In genomic region chr13:79625517-79625916, GRCh38 we compare ENCODE assay signal across 27 cellular contexts.
DNase-seq lines count a peak whose midpoint lies in the region; ATAC-seq, FAIRE-seq and TF ChIP-seq lines count a peak whose summit lies in the region.
"Had no signal": no experiment of that assay in that cellular context is flagged by ENCODE, and none has a peak within 500 bp of the region (broad histone marks: within the 10 kb centered on the region; RNA-seq: fewer than 3 reads in every experiment).

No MANE protein-coding gene starts in this region.

- peak; percentile 10 for DNase-seq in Caki2 (ENCODE audit: low read depth)
- DNase-seq in kidney tubule cell (ENCODE audit: low spot score): peak; percentile 34
- no peak for DNase-seq in small intestine
- no peak for DNase-seq in amniotic stem cell (lab: John Stamatoyannopoulos, UW)
- no peak for DNase-seq in HepG2 (ENCODE audit: low spot score)
- no peak for DNase-seq in Ammon's horn (ENCODE audit: low spot score)
- DNase-seq: 8988T; ACHN; AML-193; Caco-2; CD4-positive, CD25-positive, alpha-beta regulatory T cell; CD8-positive, alpha-beta T cell; DMS 273 treated with DMSO at 0.1 percent for 48 hours; DMS79; EL; GDM1; H9 had no signal

- intact Hi-C loops in HepG2 (cut with micrococcal nuclease; ENCODE audit: unreplicated experiment): no loop called here

- H3K27ac ChIP-seq in small intestine (ENCODE audit: low read depth in 1 of 2, low read length in 1 of 2) (no peak overlapping the region), HepG2 (ENCODE audit: extremely low read length, insufficient read depth, low read length) (no peak overlapping the region)
- H3K27ac ChIP-seq: A549, BLaER1, C4-2B had no signal

- TF ChIP-seq POLR2A in HepG2 (IDR thresholded peaks at IDR 0.05; ENCODE audit: insufficient read depth in 1 of 2, low read depth in 2 of 2, low read length in 2 of 2): no peak

- POLR2A ChIA-PET in HepG2 (lab: Yijun Ruan, JAX): no interaction called here

- H3K36me3 ChIP-seq in small intestine (ENCODE audit: control insufficient read depth in 2 of 2, insufficient read depth in 2 of 2, low read length in 2 of 2) (no peaks in the 10 kb centered on the region), HepG2 (replicated peaks in 1 of 2; ENCODE audit: control insufficient read depth in 1 of 2, insufficient read depth in 2 of 2, low read length in 2 of 2) (no peaks in the 10 kb centered on the region)
- H3K36me3 ChIP-seq: BLaER1 had no signal

- TF ChIP-seq EP300 in HepG2 (IDR thresholded peaks at IDR 0.05; ENCODE audit: low read depth in 2 of 2, low read length in 2 of 2) (no peak), HepG2 (CRISPR knock-in tag; IDR thresholded peaks at IDR 0.05; ENCODE audit: borderline replicate concordance) (no peak)

- 39 to 68% (median 58%) methylated on average over 1 of the region's 1 CpG for WGBS in small intestine, 3 donors
- 5% methylated on average over 1 of the region's 1 CpG for WGBS in HepG2 (ENCODE audit: low lambda C conversion rate)

- H3K4me1 ChIP-seq in small intestine (ENCODE audit: control insufficient read depth in 2 of 2, insufficient read depth in 1 of 2, low read depth in 1 of 2, low read length in 1 of 2) (no peaks in the 10 kb centered on the region), HepG2 (ENCODE audit: insufficient read depth, low read length) (peaks cover 10% of the 10 kb centered on the region; the same call in 1 of the 2 replicates)
- H3K4me1 ChIP-seq: A549, BLaER1 had no signal

- H3K4me2 ChIP-seq in HepG2 (ENCODE audit: low read depth, low read length): no peak overlapping the region
- H3K4me2 ChIP-seq: A549, BLaER1, GM23338 had no signal

- H3K4me3 ChIP-seq in small intestine (ENCODE audit: low read depth in 1 of 2, low read length in 2 of 2) (no peak overlapping the region), HepG2 (replicated peaks in 1 of 3; ENCODE audit: insufficient read depth in 1 of 3, low read depth in 2 of 3, low read length in 3 of 3) (no peak overlapping the region)
- H3K4me3 ChIP-seq: A549, BLaER1, GM23338 had no signal

- no TSS peak for BruUV-seq in HepG2 (replicated peaks; lab: Mats Ljungman, UMichigan)

- H3K9me3 ChIP-seq in small intestine (ENCODE audit: control insufficient read depth, low read depth) (no peaks in the 10 kb centered on the region), HepG2 (ENCODE audit: low read length) (no peaks in the 10 kb centered on the region)
- H3K9me3 ChIP-seq: A549, BLaER1, Caco-2 had no signal

- ATAC-seq in HG03354 (IDR thresholded peaks at IDR 0.05; ENCODE audit: poor library complexity, severe bottlenecking, unreplicated experiment) (peak; percentile 56), HepG2 (no peak)
- ATAC-seq: A549; CD8-positive, alpha-beta T cell; GM23338; HCT116 had no signal

- H3K27me3 ChIP-seq in small intestine (ENCODE audit: control insufficient read depth in 2 of 2, insufficient read depth in 2 of 2, low read length in 2 of 2) (no peaks in the 10 kb centered on the region), HepG2 (ENCODE audit: control insufficient read depth in 1 of 2, insufficient read depth in 2 of 2, low read length in 2 of 2) (no peaks in the 10 kb centered on the region)
- H3K27me3 ChIP-seq: BLaER1 had no signal

- CTCF ChIA-PET in HepG2 (lab: Yijun Ruan, JAX; ENCODE audit: low intra/inter-chr PET ratio, low total read pairs): no interaction called here

- no peak for TF ChIP-seq CTCF in HepG2 (CRISPR knock-in tag; IDR thresholded peaks at IDR 0.05)

- no peaks in the 10 kb centered on the region for H4K20me1 ChIP-seq in HepG2 (ENCODE audit: insufficient read depth, low read length)
- H4K20me1 ChIP-seq: BLaER1 had no signal

- TF ChIP-seq RAD21 in HepG2 (CRISPR knock-in tag; IDR thresholded peaks at IDR 0.05): no peak

- in situ Hi-C loops in Caki2 (cut with HindIII; ENCODE audit: low pct_unique_long_range_greater_than_20kb, low sequenced_read_pairs): no loop called here
- in situ Hi-C loops in HepG2 (cut with HindIII; ENCODE audit: extremely low pct_ligation_motif_present, low pct_unique_long_range_greater_than_20kb): no loop called here

- FAIRE-seq in small intestine (lab: Jason Lieb, UNC): peak; percentile 62
- no peak for FAIRE-seq in HepG2 (lab: Jason Lieb, UNC)
- FAIRE-seq: A549, D721Med, GM12891, GM18507, GM19239 had no signal

- no peak overlapping the region for H3K9ac ChIP-seq in HepG2 (ENCODE audit: insufficient read depth, low read depth, low read length)
- H3K9ac ChIP-seq: BLaER1 had no signal

- H3K79me2 ChIP-seq in HepG2 (ENCODE audit: insufficient read depth, low read length): no peaks in the 10 kb centered on the region

- no peak overlapping the region for H2AFZ ChIP-seq in HepG2 (ENCODE audit: low read length)
- H2AFZ ChIP-seq: GM23338 had no signal

TF ChIP-seq in HepG2, 621 proteins besides CTCF, POLR2A, EP300 and RAD21:
- TF ChIP-seq, protein P1, sequence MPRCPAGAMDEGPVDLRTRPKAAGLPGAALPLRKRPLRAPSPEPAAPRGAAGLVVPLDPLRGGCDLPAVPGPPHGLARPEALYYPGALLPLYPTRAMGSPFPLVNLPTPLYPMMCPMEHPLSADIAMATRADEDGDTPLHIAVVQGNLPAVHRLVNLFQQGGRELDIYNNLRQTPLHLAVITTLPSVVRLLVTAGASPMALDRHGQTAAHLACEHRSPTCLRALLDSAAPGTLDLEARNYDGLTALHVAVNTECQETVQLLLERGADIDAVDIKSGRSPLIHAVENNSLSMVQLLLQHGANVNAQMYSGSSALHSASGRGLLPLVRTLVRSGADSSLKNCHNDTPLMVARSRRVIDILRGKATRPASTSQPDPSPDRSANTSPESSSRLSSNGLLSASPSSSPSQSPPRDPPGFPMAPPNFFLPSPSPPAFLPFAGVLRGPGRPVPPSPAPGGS (CRISPR knock-in tag; IDR thresholded peaks at IDR 0.05): no peak
- TF ChIP-seq ZBTB42 (CRISPR knock-in tag; IDR thresholded peaks at IDR 0.05) (no peak), NFKB2 (CRISPR knock-in tag; IDR thresholded peaks at IDR 0.05; ENCODE audit: borderline replicate concordance) (no peak), ZNF607 (CRISPR knock-in tag; IDR thresholded peaks at IDR 0.05; ENCODE audit: borderline replicate concordance) (no peak), PAX8 (CRISPR knock-in tag; IDR thresholded peaks at IDR 0.05; ENCODE audit: borderline replicate concordance) (no peak), MXD3 (CRISPR knock-in tag; IDR thresholded peaks at IDR 0.05) (no peak), CREBL2 (CRISPR knock-in tag; IDR thresholded peaks at IDR 0.05; ENCODE audit: borderline replicate concordance) (no peak), ZMAT3 (CRISPR knock-in tag; conservative IDR thresholded peaks at IDR 0.05) (no peak), STAG1 (CRISPR knock-in tag; IDR thresholded peaks at IDR 0.05) (no peak), THAP8 (CRISPR knock-in tag; IDR thresholded peaks at IDR 0.05; ENCODE audit: borderline replicate concordance) (no peak), HHEX (CRISPR knock-in tag; IDR thresholded peaks at IDR 0.05) (no peak), ZNF589 (CRISPR knock-in tag; conservative IDR thresholded peaks at IDR 0.05) (no peak)
- TF ChIP-seq, protein P2, sequence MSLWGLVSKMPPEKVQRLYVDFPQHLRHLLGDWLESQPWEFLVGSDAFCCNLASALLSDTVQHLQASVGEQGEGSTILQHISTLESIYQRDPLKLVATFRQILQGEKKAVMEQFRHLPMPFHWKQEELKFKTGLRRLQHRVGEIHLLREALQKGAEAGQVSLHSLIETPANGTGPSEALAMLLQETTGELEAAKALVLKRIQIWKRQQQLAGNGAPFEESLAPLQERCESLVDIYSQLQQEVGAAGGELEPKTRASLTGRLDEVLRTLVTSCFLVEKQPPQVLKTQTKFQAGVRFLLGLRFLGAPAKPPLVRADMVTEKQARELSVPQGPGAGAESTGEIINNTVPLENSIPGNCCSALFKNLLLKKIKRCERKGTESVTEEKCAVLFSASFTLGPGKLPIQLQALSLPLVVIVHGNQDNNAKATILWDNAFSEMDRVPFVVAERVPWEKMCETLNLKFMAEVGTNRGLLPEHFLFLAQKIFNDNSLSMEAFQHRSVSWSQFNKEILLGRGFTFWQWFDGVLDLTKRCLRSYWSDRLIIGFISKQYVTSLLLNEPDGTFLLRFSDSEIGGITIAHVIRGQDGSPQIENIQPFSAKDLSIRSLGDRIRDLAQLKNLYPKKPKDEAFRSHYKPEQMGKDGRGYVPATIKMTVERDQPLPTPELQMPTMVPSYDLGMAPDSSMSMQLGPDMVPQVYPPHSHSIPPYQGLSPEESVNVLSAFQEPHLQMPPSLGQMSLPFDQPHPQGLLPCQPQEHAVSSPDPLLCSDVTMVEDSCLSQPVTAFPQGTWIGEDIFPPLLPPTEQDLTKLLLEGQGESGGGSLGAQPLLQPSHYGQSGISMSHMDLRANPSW (CRISPR knock-in tag; IDR thresholded peaks at IDR 0.05; ENCODE audit: borderline replicate concordance): no peak

Comparison
In these comparisons a context has a peak if more than half of its experiments do, and no peak if none do; other contexts are left out.
1. DNase-seq: peak in Caki2 (single experiment) and kidney tubule cell (single experiment); none in small intestine (single experiment), amniotic stem cell (single experiment), HepG2 (single experiment) and Ammon's horn (single experiment).